ENCODE assay signal across 21 cellular contexts in the genomic region with DNA sequence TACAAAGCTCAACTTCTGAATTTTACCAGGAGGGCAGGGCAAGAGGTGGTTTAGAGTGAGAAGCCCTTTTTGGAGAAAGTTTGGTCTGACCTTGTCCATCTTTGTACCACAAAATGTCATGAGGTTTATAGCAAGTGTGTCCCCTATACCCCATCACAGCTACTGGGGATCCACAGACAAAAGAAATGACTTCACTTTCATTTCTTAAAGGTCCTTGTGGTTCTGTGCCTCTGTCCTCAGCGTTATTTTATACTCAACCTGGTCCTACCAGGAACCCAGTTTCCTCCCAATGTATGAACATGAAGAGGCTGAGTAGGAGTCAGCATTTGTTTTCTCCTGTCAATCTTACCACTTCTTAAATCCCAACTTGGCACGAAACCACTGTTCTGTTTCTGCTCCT.
DNase-seq lines count a peak whose midpoint lies in the region; ATAC-seq and TF ChIP-seq lines count a peak whose summit lies in the region.
"Had no signal": no experiment of that assay in that cellular context is flagged by ENCODE, and none has a peak within 500 bp of the region (broad histone marks: within the 10 kb centered on the region; RNA-seq: fewer than 3 reads in every experiment).

No MANE protein-coding gene starts in this region.

- H3K27ac Mint-ChIP-seq in activated naive CD8-positive, alpha-beta T cell treated with anti-CD3 and anti-CD28 coated beads, Interleukin-2, amount 50 U/mL, for 24 hours, result peak overlapping the region; percentile 54
- H3K27ac Mint-ChIP-seq in stimulated activated memory B cell treated with anti-CD40 and anti-IgM and Interleukin-4, amounts not matched to agents 10 μg/mL and 1 μg/mL and 100 μg/mL, for 72 hours, result peak overlapping the region; percentile 24
- H3K27ac Mint-ChIP-seq: HFFc6 had no signal

- H3K4me3 ChIP-seq in DOHH2 (ENCODE audit: low read length), result no peak overlapping the region
- H3K4me3 ChIP-seq in RWPE2 (ENCODE audit: severe bottlenecking), result no peak overlapping the region
- no peak overlapping the region for H3K4me3 ChIP-seq in prostate gland
- H3K4me3 ChIP-seq: heart left ventricle, K562, MG63 had no signal

- peaks cover 5% of the 10 kb centered on the region; the same call in 1 of the 2 replicates for H3K9me3 ChIP-seq in DOHH2 (ENCODE audit: control insufficient read depth, insufficient read depth, low read length)
- H3K9me3 ChIP-seq in RWPE2 (ENCODE audit: severe bottlenecking), result no peaks in the 10 kb centered on the region
- no peaks in the 10 kb centered on the region for H3K9me3 ChIP-seq in prostate gland
- H3K9me3 ChIP-seq: heart left ventricle, MG63 had no signal

- H3F3A ChIP-seq in DOHH2 (ENCODE audit: control insufficient read depth, insufficient read depth), result peaks cover 11% of the 10 kb centered on the region; the same call in 1 of the 2 replicates

- H4K20me1 ChIP-seq in DOHH2 (ENCODE audit: control insufficient read depth, insufficient read depth, low read depth, low read length), result no peaks in the 10 kb centered on the region

- no peaks in the 10 kb centered on the region for H3K27me3 Mint-ChIP-seq in activated naive CD8-positive, alpha-beta T cell treated with anti-CD3 and anti-CD28 coated beads, Interleukin-2, amount 50 U/mL, for 24 hours
- H3K27me3 Mint-ChIP-seq in stimulated activated memory B cell treated with anti-CD40 and anti-IgM and Interleukin-4, amounts not matched to agents 10 μg/mL and 1 μg/mL and 100 μg/mL, for 72 hours, result no peaks in the 10 kb centered on the region

- no peak overlapping the region for H3K4me2 ChIP-seq in DOHH2 (ENCODE audit: low read length)

- H3K9me2 ChIP-seq in DOHH2 (replicated peaks; ENCODE audit: control insufficient read depth, low read length), result no peaks in the 10 kb centered on the region

- H3K4me1 Mint-ChIP-seq in activated naive CD8-positive, alpha-beta T cell treated with anti-CD3 and anti-CD28 coated beads, Interleukin-2, amount 50 U/mL, for 24 hours, result peaks cover 71% of the 10 kb centered on the region
- peaks cover 60% of the 10 kb centered on the region for H3K4me1 Mint-ChIP-seq in stimulated activated memory B cell treated with anti-CD40 and anti-IgM and Interleukin-4, amounts not matched to agents 10 μg/mL and 1 μg/mL and 100 μg/mL, for 72 hours

- TF ChIP-seq CTCF in DOHH2 (IDR thresholded peaks at IDR 0.05; ENCODE audit: low read depth, low read length, poor library complexity, severe bottlenecking) (no peak), RWPE2 (IDR thresholded peaks at IDR 0.05; ENCODE audit: poor library complexity, severe bottlenecking) (no peak), prostate gland (IDR thresholded peaks at IDR 0.05) (no peak)

- intact Hi-C loops in prostate gland (cut with DNase I), result no loop called here

- H3K27ac ChIP-seq in DOHH2 (ENCODE audit: low read depth, low read length) (peak overlapping the region; percentile 91), RWPE2 (ENCODE audit: poor library complexity, severe bottlenecking) (no peak overlapping the region), prostate gland (no peak overlapping the region)
- H3K27ac ChIP-seq: brain microvascular endothelial cell, heart left ventricle had no signal

- H3K4me1 ChIP-seq in DOHH2 (ENCODE audit: control insufficient read depth, low read length), result peaks cover 100% of the 10 kb centered on the region
- H3K4me1 ChIP-seq in RWPE2 (ENCODE audit: insufficient read depth, poor library complexity, severe bottlenecking), result peaks cover 28% of the 10 kb centered on the region
- peaks cover 4% of the 10 kb centered on the region for H3K4me1 ChIP-seq in prostate gland (replicated peaks)

- ATAC-seq in RWPE2 (ENCODE audit: low read depth), result no peak
- peak; percentile 80 for ATAC-seq in activated naive CD8-positive, alpha-beta T cell treated with anti-CD3 and anti-CD28 coated beads, Interleukin-2, amount 50 U/mL, for 24 hours
- ATAC-seq in stimulated activated memory B cell treated with anti-CD40 and anti-IgM and Interleukin-4, amounts not matched to agents 10 μg/mL and 1 μg/mL and 100 μg/mL, for 72 hours, result peak; percentile 78
- ATAC-seq in HG03135 (IDR thresholded peaks at IDR 0.05; ENCODE audit: unreplicated experiment), result no peak
- ATAC-seq: heart left ventricle, K562, Right ventricle myocardium inferior had no signal

- H3K36me3 ChIP-seq in DOHH2 (ENCODE audit: control insufficient read depth, low read length), result peaks cover 28% of the 10 kb centered on the region
- no peaks in the 10 kb centered on the region for H3K36me3 ChIP-seq in RWPE2 (ENCODE audit: low read depth)
- no peaks in the 10 kb centered on the region for H3K36me3 ChIP-seq in prostate gland
- H3K36me3 ChIP-seq: brain microvascular endothelial cell, MG63 had no signal

- H3K79me2 ChIP-seq in DOHH2 (ENCODE audit: control insufficient read depth, low read length), result no peaks in the 10 kb centered on the region

- H3K27me3 ChIP-seq in DOHH2 (ENCODE audit: control insufficient read depth, low read length), result no peaks in the 10 kb centered on the region
- H3K27me3 ChIP-seq in RWPE2 (ENCODE audit: insufficient read depth, poor library complexity, severe bottlenecking), result no peaks in the 10 kb centered on the region
- no peaks in the 10 kb centered on the region for H3K27me3 ChIP-seq in prostate gland (replicated peaks; ENCODE audit: insufficient read depth)
- H3K27me3 ChIP-seq: brain microvascular endothelial cell, heart left ventricle, MG63 had no signal

- peak overlapping the region; percentile 24 for H3K4me3 Mint-ChIP-seq in activated naive CD8-positive, alpha-beta T cell treated with anti-CD3 and anti-CD28 coated beads, Interleukin-2, amount 50 U/mL, for 24 hours
- H3K4me3 Mint-ChIP-seq in stimulated activated memory B cell treated with anti-CD40 and anti-IgM and Interleukin-4, amounts not matched to agents 10 μg/mL and 1 μg/mL and 100 μg/mL, for 72 hours, result no peak overlapping the region
- H3K4me3 Mint-ChIP-seq: HFFc6 had no signal

- no peak for TF ChIP-seq POLR2A in prostate gland (IDR thresholded peaks at IDR 0.05)

- H3K36me3 Mint-ChIP-seq in activated naive CD8-positive, alpha-beta T cell treated with anti-CD3 and anti-CD28 coated beads, Interleukin-2, amount 50 U/mL, for 24 hours (ENCODE audit: low read depth), result peaks cover 35% of the 10 kb centered on the region
- peaks cover 50% of the 10 kb centered on the region for H3K36me3 Mint-ChIP-seq in stimulated activated memory B cell treated with anti-CD40 and anti-IgM and Interleukin-4, amounts not matched to agents 10 μg/mL and 1 μg/mL and 100 μg/mL, for 72 hours

- no peaks in the 10 kb centered on the region for H3K9me3 Mint-ChIP-seq in activated naive CD8-positive, alpha-beta T cell treated with anti-CD3 and anti-CD28 coated beads, Interleukin-2, amount 50 U/mL, for 24 hours
- H3K9me3 Mint-ChIP-seq in stimulated activated memory B cell treated with anti-CD40 and anti-IgM and Interleukin-4, amounts not matched to agents 10 μg/mL and 1 μg/mL and 100 μg/mL, for 72 hours, result peaks cover 3% of the 10 kb centered on the region
- H3K9me3 Mint-ChIP-seq: HFFc6 had no signal

- DNase-seq in RWPE2 (ENCODE audit: low spot score) (peak; percentile 2), prostate gland (ENCODE audit: low spot score) (no peak), CD1c-positive myeloid dendritic cell (ENCODE audit: extremely low spot score) (no peak)
- no peak for DNase-seq in activated naive CD8-positive, alpha-beta T cell treated with anti-CD3 and anti-CD28 coated beads, Interleukin-2, amount 50 U/mL, for 24 hours
- DNase-seq: activated CD4-positive, CD25-positive, alpha-beta regulatory T cell; brain microvascular endothelial cell; DMS153; effector CD8-positive, alpha-beta T cell; heart left ventricle; HFFc6; MG63; NCI-H1417; NCI-H2081 treated with DMSO at 0.1 percent for 48 hours; NCI-H345; NCI-H774; nucleus accumbens had no signal

- WGBS in prostate gland, result 79% methylated on average over 2 of the region's 2 CpGs

Comparison
In these comparisons a context has a peak if more than half of its experiments do, and no peak if none do; other contexts are left out.
1. ATAC-seq: peak in activated naive CD8-positive, alpha-beta T cell treated with anti-CD3 and anti-CD28 coated beads, Interleukin-2, amount 50 U/mL, for 24 hours (single experiment) and stimulated activated memory B cell treated with anti-CD40 and anti-IgM and Interleukin-4, amounts not matched to agents 10 μg/mL and 1 μg/mL and 100 μg/mL, for 72 hours (single experiment); none in RWPE2 (single experiment) and HG03135 (single experiment).